In the genomic region with DNA sequence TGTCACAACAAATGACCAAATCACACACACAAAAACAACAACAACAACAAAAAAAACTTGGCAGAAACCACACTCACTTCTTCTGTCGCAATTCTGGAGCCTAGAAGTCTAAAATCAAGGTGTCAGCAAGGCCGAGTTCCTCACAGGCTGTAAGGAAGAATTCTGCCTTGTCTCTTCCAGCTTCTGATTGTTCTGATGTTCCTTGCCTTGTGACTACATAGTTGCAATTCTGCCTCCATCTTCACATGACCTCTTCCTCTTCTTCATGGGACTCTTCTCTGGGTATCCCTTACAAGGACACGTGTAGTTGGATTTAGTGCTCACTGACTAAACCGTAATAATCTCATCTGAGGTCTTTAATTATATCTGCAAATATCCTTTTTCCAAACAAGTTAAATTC, we compare ENCODE assay signal across 28 cellular contexts.
"Had no signal": no experiment of that assay in that cellular context is flagged by ENCODE, and none has a peak within 500 bp of the region (broad histone marks: within the 10 kb centered on the region; RNA-seq: fewer than 3 reads in every experiment).

No MANE protein-coding gene starts in this region.

- H3K27ac Mint-ChIP-seq: activated B cell treated with CpG ODN at 0.5 μM for 24 hours; activated CD8-positive, alpha-beta T cell treated with anti-CD3 and anti-CD28 coated beads for 36 hours; activated naive CD8-positive, alpha-beta T cell; activated T-helper 17 cell treated with anti-CD3 and anti-CD28 coated beads, Interleukin-2, amount 50 U/mL, for 72 hours; effector memory CD8-positive, alpha-beta T cell had no signal

- H3K4me3 Mint-ChIP-seq: activated B cell treated with CpG ODN at 0.5 μM for 24 hours; activated CD8-positive, alpha-beta T cell treated with anti-CD3 and anti-CD28 coated beads for 36 hours; activated naive CD8-positive, alpha-beta T cell; activated T-cell treated with anti-CD3 and anti-CD28 coated beads, Interleukin-2, amount 50 U/mL, for 4 hours; activated T-helper 17 cell treated with anti-CD3 and anti-CD28 coated beads, Interleukin-2, amount 50 U/mL, for 72 hours; effector memory CD8-positive, alpha-beta T cell had no signal

- H3K27ac ChIP-seq: body of pancreas, WERI-Rb-1 had no signal

- H3K4me1 Mint-ChIP-seq: activated B cell treated with CpG ODN at 0.5 μM for 24 hours; activated T-helper 17 cell treated with anti-CD3 and anti-CD28 coated beads, Interleukin-2, amount 50 U/mL, for 72 hours had no signal

- DNase-seq: activated B cell treated with CpG ODN at 0.5 μM for 24 hours; activated CD4-positive, alpha-beta T cell treated with anti-CD3 and anti-CD28 coated beads for 48 hours; activated CD4-positive, alpha-beta T cell treated with anti-CD3 and anti-CD28 coated beads, Interleukin-2, amount 50 U/mL, for 1 hour; activated CD4-positive, alpha-beta T cell treated with anti-CD3 and anti-CD28 coated beads, Interleukin-2, amount 50 U/mL, for 48 hours; activated CD8-positive, alpha-beta memory T cell treated with anti-CD3 and anti-CD28 coated beads for 24 hours; activated CD8-positive, alpha-beta T cell treated with anti-CD3 and anti-CD28 coated beads for 36 hours; activated effector memory CD4-positive, alpha-beta T cell treated with Interleukin-2 at 50 U/mL for 16 hours; activated gamma-delta T cell treated with Interleukin-2 at 50 U/mL for 16 hours; activated naive CD4-positive, alpha-beta T cell treated with anti-CD3 and anti-CD28 coated beads, Interleukin-2, amount 50 U/mL, for 16 hours; activated naive CD4-positive, alpha-beta T cell treated with Interleukin-2 at 50 U/mL for 16 hours; activated T-cell treated with anti-CD3 and anti-CD28 coated beads, Interleukin-2, amount 50 U/mL, for 4 hours; amygdala; aorta; caudate nucleus; cortex of kidney; dermis blood vessel endothelial cell; effector CD4-positive, alpha-beta T cell; effector memory CD8-positive, alpha-beta T cell; erythroblast; foreskin melanocyte; T-helper 2 cell; WERI-Rb-1 had no signal

- H3K36me3 Mint-ChIP-seq: activated naive CD8-positive, alpha-beta T cell had no signal

- H3K27me3 Mint-ChIP-seq: activated B cell treated with CpG ODN at 0.5 μM for 24 hours had no signal

- H3K9me3 Mint-ChIP-seq: activated B cell treated with CpG ODN at 0.5 μM for 24 hours; activated CD8-positive, alpha-beta T cell treated with anti-CD3 and anti-CD28 coated beads for 36 hours; activated T-cell treated with anti-CD3 and anti-CD28 coated beads, Interleukin-2, amount 50 U/mL, for 4 hours; activated T-helper 17 cell treated with anti-CD3 and anti-CD28 coated beads, Interleukin-2, amount 50 U/mL, for 72 hours; effector memory CD8-positive, alpha-beta T cell had no signal

- ATAC-seq: activated CD4-positive, CD25-positive, alpha-beta regulatory T cell treated with anti-CD3 and anti-CD28 coated beads, Interleukin-2, amount 50 U/mL, for 24 hours; activated CD8-positive, alpha-beta T cell treated with anti-CD3 and anti-CD28 coated beads for 36 hours; activated T-cell treated with anti-CD3 and anti-CD28 coated beads, Interleukin-2, amount 50 U/mL, for 4 hours; activated T-helper 17 cell treated with anti-CD3 and anti-CD28 coated beads, Interleukin-2, amount 50 U/mL, for 72 hours; effector memory CD8-positive, alpha-beta T cell; gastroesophageal sphincter had no signal

- H3K9me3 ChIP-seq: body of pancreas, esophagus muscularis mucosa, gastroesophageal sphincter had no signal

- H3K27me3 ChIP-seq: body of pancreas, esophagus muscularis mucosa, gastroesophageal sphincter had no signal

- H3K36me3 ChIP-seq: esophagus muscularis mucosa, gastroesophageal sphincter, WERI-Rb-1 had no signal

- H3K4me3 ChIP-seq: body of pancreas, esophagus muscularis mucosa, gastroesophageal sphincter had no signal
